Comparison of ENCODE assay signal across 1 cellular context in the genomic region with DNA sequence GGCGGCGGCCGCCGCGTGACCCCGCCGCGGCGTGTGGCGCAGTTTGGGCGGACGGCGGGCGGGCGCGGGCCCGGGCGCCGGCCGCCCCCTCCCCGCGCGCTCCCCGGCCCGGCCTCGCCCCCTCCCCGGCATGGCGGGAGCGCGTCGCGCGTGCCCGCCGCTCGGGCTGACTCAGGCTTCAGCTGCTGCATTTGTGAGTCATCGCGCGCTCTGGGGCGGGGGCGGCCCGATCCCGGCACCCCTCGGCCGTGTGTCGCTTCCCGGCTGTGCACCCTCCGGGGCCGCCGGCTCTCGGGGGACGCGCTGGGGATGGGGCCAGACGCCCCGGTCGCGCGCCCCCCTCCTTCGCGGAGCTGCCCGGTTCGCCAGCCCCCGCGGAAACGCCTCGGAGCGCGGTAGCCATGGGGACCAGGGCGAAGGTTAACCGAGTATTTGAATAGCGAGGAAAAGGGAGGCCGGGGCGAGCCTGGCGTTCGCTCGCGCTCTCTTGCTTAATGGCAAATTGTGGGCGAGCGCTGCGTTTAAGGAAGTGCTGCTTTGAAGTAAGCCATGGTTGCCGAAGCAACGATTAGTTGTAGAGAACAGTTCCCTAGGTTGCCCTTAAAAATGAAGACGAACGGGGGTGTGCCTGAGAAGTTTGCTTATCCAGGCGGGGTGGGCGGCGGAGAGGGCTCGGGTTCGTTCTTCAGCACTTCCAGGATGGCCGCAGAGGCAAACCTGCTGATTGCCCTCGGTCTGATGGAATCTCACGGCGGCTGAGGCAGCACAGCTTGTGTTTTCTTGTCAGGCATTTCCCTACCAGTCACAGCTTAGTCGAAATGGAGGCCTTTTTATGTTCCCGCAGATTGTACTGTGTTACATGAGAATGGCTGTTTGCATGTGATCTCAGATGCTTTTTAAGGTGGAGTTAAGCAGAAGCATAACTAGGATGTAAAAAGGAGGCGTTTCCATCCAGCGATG.
TF ChIP-seq lines count a peak whose summit lies in the region.

No MANE protein-coding gene starts in this region.

TF ChIP-seq in HepG2, 621 proteins besides CTCF, POLR2A, EP300 and RAD21 (continued from another document and continues in another):
- TF ChIP-seq, protein P1, sequence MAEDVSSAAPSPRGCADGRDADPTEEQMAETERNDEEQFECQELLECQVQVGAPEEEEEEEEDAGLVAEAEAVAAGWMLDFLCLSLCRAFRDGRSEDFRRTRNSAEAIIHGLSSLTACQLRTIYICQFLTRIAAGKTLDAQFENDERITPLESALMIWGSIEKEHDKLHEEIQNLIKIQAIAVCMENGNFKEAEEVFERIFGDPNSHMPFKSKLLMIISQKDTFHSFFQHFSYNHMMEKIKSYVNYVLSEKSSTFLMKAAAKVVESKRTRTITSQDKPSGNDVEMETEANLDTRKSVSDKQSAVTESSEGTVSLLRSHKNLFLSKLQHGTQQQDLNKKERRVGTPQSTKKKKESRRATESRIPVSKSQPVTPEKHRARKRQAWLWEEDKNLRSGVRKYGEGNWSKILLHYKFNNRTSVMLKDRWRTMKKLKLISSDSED (CRISPR knock-in tag; IDR thresholded peaks at IDR 0.05), result 0 out of 2 replicates have a peak, but pooled peaks have one; percentile 19
- TF ChIP-seq ZNF383 (CRISPR knock-in tag; IDR thresholded peaks at IDR 0.05; ENCODE audit: borderline replicate concordance) (no peak), RFX1 (IDR thresholded peaks at IDR 0.05) (peak; percentile 83), FOXK2 (IDR thresholded peaks at IDR 0.05) (no peak), ZNF33A (CRISPR knock-in tag; IDR thresholded peaks at IDR 0.05; ENCODE audit: borderline replicate concordance) (no peak), ZBTB21 (CRISPR knock-in tag; IDR thresholded peaks at IDR 0.05) (no peak), ZNF20 (CRISPR knock-in tag; IDR thresholded peaks at IDR 0.05) (no peak), KDM4B (CRISPR knock-in tag; IDR thresholded peaks at IDR 0.05) (no peak), GATAD2A (CRISPR knock-in tag; IDR thresholded peaks at IDR 0.05) (no peak), ZNF746 (CRISPR knock-in tag; IDR thresholded peaks at IDR 0.05) (no peak), ZNF121 (CRISPR knock-in tag; IDR thresholded peaks at IDR 0.05) (no peak), HOXA7 (CRISPR knock-in tag; IDR thresholded peaks at IDR 0.05) (no peak), ZNF101 (CRISPR knock-in tag; IDR thresholded peaks at IDR 0.05; ENCODE audit: borderline replicate concordance, low read depth) (no peak), CBX5 (CRISPR knock-in tag; IDR thresholded peaks at IDR 0.05; ENCODE audit: borderline replicate concordance) (no peak), HMGA1 (CRISPR knock-in tag; conservative IDR thresholded peaks at IDR 0.05) (no peak), JUN (CRISPR knock-in tag; IDR thresholded peaks at IDR 0.05) (no peak), CENPT (CRISPR knock-in tag; IDR thresholded peaks at IDR 0.05; ENCODE audit: low read depth) (no peak), ZNF333 (CRISPR knock-in tag; IDR thresholded peaks at IDR 0.05; ENCODE audit: borderline replicate concordance) (no peak), KDM6A (CRISPR knock-in tag; IDR thresholded peaks at IDR 0.05; ENCODE audit: low read depth) (no peak), ZNF605 (CRISPR knock-in tag; IDR thresholded peaks at IDR 0.05) (no peak; the same call in 1 of the 2 replicates), ZC3H4 (CRISPR knock-in tag; IDR thresholded peaks at IDR 0.05; ENCODE audit: borderline replicate concordance) (no peak), ZNF672 (CRISPR knock-in tag; IDR thresholded peaks at IDR 0.05) (0 out of 2 replicates have a peak, but pooled peaks have one; percentile 41)
- TF ChIP-seq, protein P2, sequence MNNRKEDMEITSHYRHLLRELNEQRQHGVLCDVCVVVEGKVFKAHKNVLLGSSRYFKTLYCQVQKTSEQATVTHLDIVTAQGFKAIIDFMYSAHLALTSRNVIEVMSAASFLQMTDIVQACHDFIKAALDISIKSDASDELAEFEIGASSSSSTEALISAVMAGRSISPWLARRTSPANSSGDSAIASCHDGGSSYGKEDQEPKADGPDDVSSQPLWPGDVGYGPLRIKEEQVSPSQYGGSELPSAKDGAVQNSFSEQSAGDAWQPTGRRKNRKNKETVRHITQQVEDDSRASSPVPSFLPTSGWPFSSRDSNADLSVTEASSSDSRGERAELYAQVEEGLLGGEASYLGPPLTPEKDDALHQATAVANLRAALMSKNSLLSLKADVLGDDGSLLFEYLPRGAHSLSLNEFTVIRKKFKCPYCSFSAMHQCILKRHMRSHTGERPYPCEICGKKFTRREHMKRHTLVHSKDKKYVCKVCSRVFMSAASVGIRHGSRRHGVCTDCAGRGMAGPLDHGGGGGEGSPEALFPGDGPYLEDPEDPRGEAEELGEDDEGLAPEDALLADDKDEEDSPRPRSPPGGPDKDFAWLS (CRISPR knock-in tag; IDR thresholded peaks at IDR 0.05; ENCODE audit: borderline replicate concordance), result no peak
- TF ChIP-seq, protein P3, sequence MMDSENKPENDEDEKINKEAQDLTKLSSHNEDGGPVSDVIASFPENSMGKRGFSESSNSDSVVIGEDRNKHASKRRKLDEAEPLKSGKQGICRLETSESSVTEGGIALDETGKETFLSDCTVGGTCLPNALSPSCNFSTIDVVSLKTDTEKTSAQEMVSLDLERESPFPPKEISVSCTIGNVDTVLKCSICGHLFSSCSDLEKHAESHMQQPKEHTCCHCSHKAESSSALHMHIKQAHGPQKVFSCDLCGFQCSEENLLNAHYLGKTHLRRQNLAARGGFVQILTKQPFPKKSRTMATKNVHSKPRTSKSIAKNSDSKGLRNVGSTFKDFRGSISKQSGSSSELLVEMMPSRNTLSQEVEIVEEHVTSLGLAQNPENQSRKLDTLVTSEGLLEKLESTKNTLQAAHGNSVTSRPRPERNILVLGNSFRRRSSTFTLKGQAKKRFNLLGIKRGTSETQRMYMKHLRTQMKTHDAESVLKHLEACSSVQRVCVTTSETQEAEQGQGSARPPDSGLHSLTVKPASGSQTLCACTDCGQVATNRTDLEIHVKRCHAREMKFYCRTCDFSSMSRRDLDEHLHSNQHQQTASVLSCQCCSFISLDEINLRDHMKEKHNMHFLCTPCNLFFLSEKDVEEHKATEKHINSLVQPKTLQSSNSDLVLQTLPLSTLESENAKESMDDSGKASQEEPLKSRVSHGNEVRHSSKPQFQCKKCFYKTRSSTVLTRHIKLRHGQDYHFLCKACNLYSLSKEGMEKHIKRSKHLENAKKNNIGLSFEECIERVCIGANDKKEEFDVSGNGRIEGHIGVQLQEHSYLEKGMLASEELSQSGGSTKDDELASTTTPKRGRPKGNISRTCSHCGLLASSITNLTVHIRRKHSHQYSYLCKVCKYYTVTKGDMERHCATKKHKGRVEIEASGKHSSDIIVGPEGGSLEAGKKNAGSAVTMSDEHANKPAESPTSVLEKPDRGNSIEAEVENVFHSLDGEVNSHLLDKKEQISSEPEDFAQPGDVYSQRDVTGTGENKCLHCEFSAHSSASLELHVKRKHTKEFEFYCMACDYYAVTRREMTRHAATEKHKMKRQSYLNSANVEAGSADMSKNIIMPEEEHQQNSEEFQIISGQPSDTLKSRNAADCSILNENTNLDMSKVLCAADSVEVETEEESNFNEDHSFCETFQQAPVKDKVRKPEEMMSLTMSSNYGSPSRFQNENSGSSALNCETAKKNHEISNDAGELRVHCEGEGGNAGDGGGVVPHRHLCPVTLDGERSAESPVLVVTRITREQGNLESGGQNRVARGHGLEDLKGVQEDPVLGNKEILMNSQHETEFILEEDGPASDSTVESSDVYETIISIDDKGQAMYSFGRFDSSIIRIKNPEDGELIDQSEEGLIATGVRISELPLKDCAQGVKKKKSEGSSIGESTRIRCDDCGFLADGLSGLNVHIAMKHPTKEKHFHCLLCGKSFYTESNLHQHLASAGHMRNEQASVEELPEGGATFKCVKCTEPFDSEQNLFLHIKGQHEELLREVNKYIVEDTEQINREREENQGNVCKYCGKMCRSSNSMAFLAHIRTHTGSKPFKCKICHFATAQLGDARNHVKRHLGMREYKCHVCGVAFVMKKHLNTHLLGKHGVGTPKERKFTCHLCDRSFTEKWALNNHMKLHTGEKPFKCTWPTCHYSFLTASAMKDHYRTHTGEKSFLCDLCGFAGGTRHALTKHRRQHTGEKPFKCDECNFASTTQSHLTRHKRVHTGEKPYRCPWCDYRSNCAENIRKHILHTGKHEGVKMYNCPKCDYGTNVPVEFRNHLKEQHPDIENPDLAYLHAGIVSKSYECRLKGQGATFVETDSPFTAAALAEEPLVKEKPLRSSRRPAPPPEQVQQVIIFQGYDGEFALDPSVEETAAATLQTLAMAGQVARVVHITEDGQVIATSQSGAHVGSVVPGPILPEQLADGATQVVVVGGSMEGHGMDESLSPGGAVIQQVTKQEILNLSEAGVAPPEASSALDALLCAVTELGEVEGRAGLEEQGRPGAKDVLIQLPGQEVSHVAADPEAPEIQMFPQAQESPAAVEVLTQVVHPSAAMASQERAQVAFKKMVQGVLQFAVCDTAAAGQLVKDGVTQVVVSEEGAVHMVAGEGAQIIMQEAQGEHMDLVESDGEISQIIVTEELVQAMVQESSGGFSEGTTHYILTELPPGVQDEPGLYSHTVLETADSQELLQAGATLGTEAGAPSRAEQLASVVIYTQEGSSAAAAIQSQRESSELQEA (CRISPR knock-in tag; IDR thresholded peaks at IDR 0.05; ENCODE audit: not compliant biosample characterization), result no peak
- TF ChIP-seq, protein P4, sequence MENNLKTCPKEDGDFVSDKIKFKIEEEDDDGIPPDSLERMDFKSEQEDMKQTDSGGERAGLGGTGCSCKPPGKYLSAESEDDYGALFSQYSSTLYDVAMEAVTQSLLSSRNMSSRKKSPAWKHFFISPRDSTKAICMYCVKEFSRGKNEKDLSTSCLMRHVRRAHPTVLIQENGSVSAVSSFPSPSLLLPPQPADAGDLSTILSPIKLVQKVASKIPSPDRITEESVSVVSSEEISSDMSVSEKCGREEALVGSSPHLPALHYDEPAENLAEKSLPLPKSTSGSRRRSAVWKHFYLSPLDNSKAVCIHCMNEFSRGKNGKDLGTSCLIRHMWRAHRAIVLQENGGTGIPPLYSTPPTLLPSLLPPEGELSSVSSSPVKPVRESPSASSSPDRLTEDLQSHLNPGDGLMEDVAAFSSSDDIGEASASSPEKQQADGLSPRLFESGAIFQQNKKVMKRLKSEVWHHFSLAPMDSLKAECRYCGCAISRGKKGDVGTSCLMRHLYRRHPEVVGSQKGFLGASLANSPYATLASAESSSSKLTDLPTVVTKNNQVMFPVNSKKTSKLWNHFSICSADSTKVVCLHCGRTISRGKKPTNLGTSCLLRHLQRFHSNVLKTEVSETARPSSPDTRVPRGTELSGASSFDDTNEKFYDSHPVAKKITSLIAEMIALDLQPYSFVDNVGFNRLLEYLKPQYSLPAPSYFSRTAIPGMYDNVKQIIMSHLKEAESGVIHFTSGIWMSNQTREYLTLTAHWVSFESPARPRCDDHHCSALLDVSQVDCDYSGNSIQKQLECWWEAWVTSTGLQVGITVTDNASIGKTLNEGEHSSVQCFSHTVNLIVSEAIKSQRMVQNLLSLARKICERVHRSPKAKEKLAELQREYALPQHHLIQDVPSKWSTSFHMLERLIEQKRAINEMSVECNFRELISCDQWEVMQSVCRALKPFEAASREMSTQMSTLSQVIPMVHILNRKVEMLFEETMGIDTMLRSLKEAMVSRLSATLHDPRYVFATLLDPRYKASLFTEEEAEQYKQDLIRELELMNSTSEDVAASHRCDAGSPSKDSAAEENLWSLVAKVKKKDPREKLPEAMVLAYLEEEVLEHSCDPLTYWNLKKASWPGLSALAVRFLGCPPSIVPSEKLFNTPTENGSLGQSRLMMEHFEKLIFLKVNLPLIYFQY (CRISPR knock-in tag; IDR thresholded peaks at IDR 0.05; ENCODE audit: borderline replicate concordance), result no peak
- TF ChIP-seq, protein P5, sequence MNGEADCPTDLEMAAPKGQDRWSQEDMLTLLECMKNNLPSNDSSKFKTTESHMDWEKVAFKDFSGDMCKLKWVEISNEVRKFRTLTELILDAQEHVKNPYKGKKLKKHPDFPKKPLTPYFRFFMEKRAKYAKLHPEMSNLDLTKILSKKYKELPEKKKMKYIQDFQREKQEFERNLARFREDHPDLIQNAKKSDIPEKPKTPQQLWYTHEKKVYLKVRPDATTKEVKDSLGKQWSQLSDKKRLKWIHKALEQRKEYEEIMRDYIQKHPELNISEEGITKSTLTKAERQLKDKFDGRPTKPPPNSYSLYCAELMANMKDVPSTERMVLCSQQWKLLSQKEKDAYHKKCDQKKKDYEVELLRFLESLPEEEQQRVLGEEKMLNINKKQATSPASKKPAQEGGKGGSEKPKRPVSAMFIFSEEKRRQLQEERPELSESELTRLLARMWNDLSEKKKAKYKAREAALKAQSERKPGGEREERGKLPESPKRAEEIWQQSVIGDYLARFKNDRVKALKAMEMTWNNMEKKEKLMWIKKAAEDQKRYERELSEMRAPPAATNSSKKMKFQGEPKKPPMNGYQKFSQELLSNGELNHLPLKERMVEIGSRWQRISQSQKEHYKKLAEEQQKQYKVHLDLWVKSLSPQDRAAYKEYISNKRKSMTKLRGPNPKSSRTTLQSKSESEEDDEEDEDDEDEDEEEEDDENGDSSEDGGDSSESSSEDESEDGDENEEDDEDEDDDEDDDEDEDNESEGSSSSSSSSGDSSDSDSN (CRISPR knock-in tag; IDR thresholded peaks at IDR 0.05), result no peak; the same call in none of the 2 replicates
- TF ChIP-seq, protein P6, sequence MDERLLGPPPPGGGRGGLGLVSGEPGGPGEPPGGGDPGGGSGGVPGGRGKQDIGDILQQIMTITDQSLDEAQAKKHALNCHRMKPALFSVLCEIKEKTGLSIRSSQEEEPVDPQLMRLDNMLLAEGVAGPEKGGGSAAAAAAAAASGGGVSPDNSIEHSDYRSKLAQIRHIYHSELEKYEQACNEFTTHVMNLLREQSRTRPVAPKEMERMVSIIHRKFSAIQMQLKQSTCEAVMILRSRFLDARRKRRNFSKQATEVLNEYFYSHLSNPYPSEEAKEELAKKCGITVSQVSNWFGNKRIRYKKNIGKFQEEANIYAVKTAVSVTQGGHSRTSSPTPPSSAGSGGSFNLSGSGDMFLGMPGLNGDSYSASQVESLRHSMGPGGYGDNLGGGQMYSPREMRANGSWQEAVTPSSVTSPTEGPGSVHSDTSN (CRISPR knock-in tag; IDR thresholded peaks at IDR 0.05), result no peak
- TF ChIP-seq, protein P7, sequence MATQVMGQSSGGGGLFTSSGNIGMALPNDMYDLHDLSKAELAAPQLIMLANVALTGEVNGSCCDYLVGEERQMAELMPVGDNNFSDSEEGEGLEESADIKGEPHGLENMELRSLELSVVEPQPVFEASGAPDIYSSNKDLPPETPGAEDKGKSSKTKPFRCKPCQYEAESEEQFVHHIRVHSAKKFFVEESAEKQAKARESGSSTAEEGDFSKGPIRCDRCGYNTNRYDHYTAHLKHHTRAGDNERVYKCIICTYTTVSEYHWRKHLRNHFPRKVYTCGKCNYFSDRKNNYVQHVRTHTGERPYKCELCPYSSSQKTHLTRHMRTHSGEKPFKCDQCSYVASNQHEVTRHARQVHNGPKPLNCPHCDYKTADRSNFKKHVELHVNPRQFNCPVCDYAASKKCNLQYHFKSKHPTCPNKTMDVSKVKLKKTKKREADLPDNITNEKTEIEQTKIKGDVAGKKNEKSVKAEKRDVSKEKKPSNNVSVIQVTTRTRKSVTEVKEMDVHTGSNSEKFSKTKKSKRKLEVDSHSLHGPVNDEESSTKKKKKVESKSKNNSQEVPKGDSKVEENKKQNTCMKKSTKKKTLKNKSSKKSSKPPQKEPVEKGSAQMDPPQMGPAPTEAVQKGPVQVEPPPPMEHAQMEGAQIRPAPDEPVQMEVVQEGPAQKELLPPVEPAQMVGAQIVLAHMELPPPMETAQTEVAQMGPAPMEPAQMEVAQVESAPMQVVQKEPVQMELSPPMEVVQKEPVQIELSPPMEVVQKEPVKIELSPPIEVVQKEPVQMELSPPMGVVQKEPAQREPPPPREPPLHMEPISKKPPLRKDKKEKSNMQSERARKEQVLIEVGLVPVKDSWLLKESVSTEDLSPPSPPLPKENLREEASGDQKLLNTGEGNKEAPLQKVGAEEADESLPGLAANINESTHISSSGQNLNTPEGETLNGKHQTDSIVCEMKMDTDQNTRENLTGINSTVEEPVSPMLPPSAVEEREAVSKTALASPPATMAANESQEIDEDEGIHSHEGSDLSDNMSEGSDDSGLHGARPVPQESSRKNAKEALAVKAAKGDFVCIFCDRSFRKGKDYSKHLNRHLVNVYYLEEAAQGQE (IDR thresholded peaks at IDR 0.05; ENCODE audit: borderline replicate concordance in 1 of 2, low read depth in 1 of 2, low read length in 2 of 2), result no peak
